ENCODE assay signal across 29 cellular contexts in genomic region chr16:1821861-1822611, GRCh38. TPM values are rescaled to one million over a fixed set of nuclear protein-coding genes. Genes with fewer than 3 reads are reported as not detected.
"Had no signal": no experiment of that assay in that cellular context is flagged by ENCODE, and none has a peak within 500 bp of the region (broad histone marks: within the 10 kb centered on the region; RNA-seq: fewer than 3 reads in every experiment).

No MANE protein-coding gene starts in this region.

- H3K4me3 ChIP-seq: colonic mucosa, heart left ventricle, left lung, lung, psoas muscle, testis, tibial nerve, upper lobe of right lung had no signal

- H3K27ac ChIP-seq: colonic mucosa, heart left ventricle, left lung, parathyroid adenoma, psoas muscle, testis, tibial nerve, upper lobe of right lung had no signal

- H3K36me3 Mint-ChIP-seq: naive B cell had no signal

- H3K9ac ChIP-seq: parathyroid adenoma had no signal

- H3K4me3 Mint-ChIP-seq: endodermal cell; nephron; stimulated activated naive B cell treated with anti-CD40 and anti-IgM and Interleukin-4, amounts not matched to agents 10 μg/mL and 1 μg/mL and 100 μg/mL, for 72 hours; stimulated activated naive CD8-positive, alpha-beta T cell treated with anti-CD3 and anti-CD28 coated beads, Interleukin-15, amount 100 ng/mL, for 72 hours had no signal

- DNase-seq: cerebellar nuclear complex; colonic mucosa; effector CD4-positive, alpha-beta T cell; endodermal cell; heart left ventricle; hypothalamus; left lung; mesendoderm; naive B cell; psoas muscle; stimulated activated CD4-positive, alpha-beta T cell treated with anti-CD3 and anti-CD28 coated beads, Interleukin-2, amount 100 ng/mL, for 24 hours; stimulated activated CD4-positive, alpha-beta T cell treated with anti-CD3 and anti-CD28 coated beads, Interleukin-4, amount 100 ng/mL, for 4 hours; stimulated activated naive B cell treated with anti-CD40 and anti-IgM and Interleukin-4, amounts not matched to agents 10 μg/mL and 1 μg/mL and 100 μg/mL, for 72 hours; stimulated activated naive CD8-positive, alpha-beta T cell treated with anti-CD3 and anti-CD28 coated beads, Interleukin-15, amount 100 ng/mL, for 72 hours; testis had no signal

- H3K9me3 ChIP-seq: colonic mucosa, heart left ventricle, left lung, psoas muscle, testis, tibial nerve, upper lobe of right lung had no signal

- ATAC-seq: esophagus mucosa; heart left ventricle; left lung; psoas muscle; sciatic nerve; stimulated activated naive B cell treated with anti-CD40 and anti-IgM and Interleukin-4, amounts not matched to agents 10 μg/mL and 1 μg/mL and 100 μg/mL, for 72 hours; stimulated activated naive CD8-positive, alpha-beta T cell treated with anti-CD3 and anti-CD28 coated beads, Interleukin-15, amount 100 ng/mL, for 72 hours; upper lobe of right lung had no signal

- H3K9me3 Mint-ChIP-seq: endodermal cell; naive B cell; nephron; stimulated activated naive B cell treated with anti-CD40 and anti-IgM and Interleukin-4, amounts not matched to agents 10 μg/mL and 1 μg/mL and 100 μg/mL, for 72 hours; stimulated activated naive CD8-positive, alpha-beta T cell treated with anti-CD3 and anti-CD28 coated beads, Interleukin-15, amount 100 ng/mL, for 72 hours had no signal

- FAIRE-seq: endothelial cell of umbilical vein, frontal cortex, islet of Langerhans had no signal

- H3K27me3 Mint-ChIP-seq: naive B cell; stimulated activated naive B cell treated with anti-CD40 and anti-IgM and Interleukin-4, amounts not matched to agents 10 μg/mL and 1 μg/mL and 100 μg/mL, for 72 hours; stimulated activated naive CD8-positive, alpha-beta T cell treated with anti-CD3 and anti-CD28 coated beads, Interleukin-15, amount 100 ng/mL, for 72 hours had no signal

- H3K27me3 ChIP-seq: colonic mucosa, heart left ventricle, left lung, testis, tibial nerve, upper lobe of right lung had no signal

- H2AFZ ChIP-seq: parathyroid adenoma had no signal

- H3K27ac Mint-ChIP-seq: endodermal cell; nephron; stimulated activated naive B cell treated with anti-CD40 and anti-IgM and Interleukin-4, amounts not matched to agents 10 μg/mL and 1 μg/mL and 100 μg/mL, for 72 hours; stimulated activated naive CD8-positive, alpha-beta T cell treated with anti-CD3 and anti-CD28 coated beads, Interleukin-15, amount 100 ng/mL, for 72 hours had no signal

RNA-seq across cellular contexts. Expression of gene IGFALS, which starts 28.5 kb away (rescaled TPM):
- total RNA-seq: dermis microvascular lymphatic vessel endothelial cell, endodermal cell, endothelial cell of umbilical vein, esophagus mucosa, fibroblast of lung, glomerular endothelial cell, skeletal muscle tissue had no signal
- polyA plus RNA-seq: endothelial cell of umbilical vein, fibroblast of lung had no signal
